In genomic region chr3:48738144-48738536, GRCh38 we compare ENCODE assay signal across 21 cellular contexts. TPM values are rescaled to one million over a fixed set of nuclear protein-coding genes. Genes with fewer than 3 reads are reported as not detected.
DNase-seq lines count a peak whose midpoint lies in the region; ATAC-seq and TF ChIP-seq lines count a peak whose summit lies in the region.
"Had no signal": no experiment of that assay in that cellular context is flagged by ENCODE, and none has a peak within 500 bp of the region (broad histone marks: within the 10 kb centered on the region; RNA-seq: fewer than 3 reads in every experiment).

No MANE protein-coding gene starts in this region.

- ATAC-seq in right lobe of liver: no peak
- no peak for ATAC-seq in CD4-positive, alpha-beta T cell (ENCODE audit: poor library complexity)
- ATAC-seq: sciatic nerve; stimulated activated naive B cell treated with anti-CD40 and anti-IgM and Interleukin-4, amounts not matched to agents 10 μg/mL and 1 μg/mL and 100 μg/mL, for 72 hours had no signal

- no peak overlapping the region for H3K27ac Mint-ChIP-seq in T-helper 2 cell treated with Interferon-gamma antibody and Interleukin-4, amounts not matched to agents 5 μg/mL and 100 μg/mL, for 36 hours
- H3K27ac Mint-ChIP-seq in CD4-positive, alpha-beta T cell: no peak overlapping the region
- H3K27ac Mint-ChIP-seq: stimulated activated naive B cell treated with anti-CD40 and anti-IgM and Interleukin-4, amounts not matched to agents 10 μg/mL and 1 μg/mL and 100 μg/mL, for 72 hours; type B pancreatic cell had no signal

- CTCF ChIA-PET in CD4-positive, alpha-beta T cell (lab: Charles Lee): no interaction called here

- no peak for TF ChIP-seq CTCF in liver (IDR thresholded peaks at IDR 0.05; ENCODE audit: low read depth, low read length, missing input control)
- TF ChIP-seq CTCF in right lobe of liver (IDR thresholded peaks at IDR 0.05): no peak
- TF ChIP-seq CTCF in right atrium auricular region (IDR thresholded peaks at IDR 0.05): no peak
- no peak for TF ChIP-seq CTCF in prostate gland (IDR thresholded peaks at IDR 0.05)
- no peak for TF ChIP-seq CTCF in CD4-positive, alpha-beta T cell (IDR thresholded peaks at IDR 0.05)

- H3K9me3 Mint-ChIP-seq in T-helper 2 cell treated with Interferon-gamma antibody and Interleukin-4, amounts not matched to agents 5 μg/mL and 100 μg/mL, for 36 hours: no peaks in the 10 kb centered on the region
- H3K9me3 Mint-ChIP-seq in CD4-positive, alpha-beta T cell: no peaks in the 10 kb centered on the region
- H3K9me3 Mint-ChIP-seq: stimulated activated naive B cell treated with anti-CD40 and anti-IgM and Interleukin-4, amounts not matched to agents 10 μg/mL and 1 μg/mL and 100 μg/mL, for 72 hours; type B pancreatic cell had no signal

- intact Hi-C loops in right lobe of liver (cut with DNase I) (no loop called here), prostate gland (cut with DNase I) (no loop called here)
- intact Hi-C loops in CD4-positive, alpha-beta T cell (cut with DNase I, micrococcal nuclease): no loop called here

- H3K36me3 ChIP-seq in liver (ENCODE audit: control insufficient read depth in 4 of 4, insufficient read depth in 3 of 4, low read depth in 1 of 4, low read length in 3 of 4): no peaks in the 10 kb centered on the region
- H3K36me3 ChIP-seq in right lobe of liver: no peaks in the 10 kb centered on the region
- no peaks in the 10 kb centered on the region for H3K36me3 ChIP-seq in right atrium auricular region
- H3K36me3 ChIP-seq in prostate gland: no peaks in the 10 kb centered on the region
- H3K36me3 ChIP-seq: ascending aorta, BLaER1 had no signal

- H3K4me1 ChIP-seq in liver (ENCODE audit: control insufficient read depth in 4 of 4, insufficient read depth in 4 of 4, low read length in 3 of 4) (peaks cover 13 to 31% (median 24%) of the 10 kb centered on the region in 4 donors), right lobe of liver (peaks cover 0 to 37% (median 10%) of the 10 kb centered on the region in 4 donors), right atrium auricular region (peaks cover 0 to 50% of the 10 kb centered on the region in 2 donors), prostate gland (replicated peaks) (peaks cover 32% of the 10 kb centered on the region)

- no peak for TF ChIP-seq POLR2A in right lobe of liver (IDR thresholded peaks at IDR 0.05)
- no peak for TF ChIP-seq POLR2A in prostate gland (IDR thresholded peaks at IDR 0.05)

- H3K9me3 ChIP-seq in liver (ENCODE audit: control insufficient read depth in 4 of 4, low read length in 3 of 4) (no peaks in the 10 kb centered on the region), right lobe of liver (no peaks in the 10 kb centered on the region), right atrium auricular region (no peaks in the 10 kb centered on the region), prostate gland (no peaks in the 10 kb centered on the region)
- H3K9me3 ChIP-seq in CD4-positive, alpha-beta T cell (ENCODE audit: control insufficient read depth, low read length): no peaks in the 10 kb centered on the region
- H3K9me3 ChIP-seq: ascending aorta, BLaER1 had no signal

- no peak overlapping the region for H3K27ac ChIP-seq in liver (ENCODE audit: low read depth in 1 of 2, low read length in 2 of 2)
- H3K27ac ChIP-seq in right lobe of liver: no peak overlapping the region
- H3K27ac ChIP-seq in right atrium auricular region: peak overlapping the region; percentile 80 to 83
- peak overlapping the region; percentile 73 to 75 for H3K27ac ChIP-seq in prostate gland
- H3K27ac ChIP-seq in CD4-positive, alpha-beta T cell (ENCODE audit: low read depth, low read length): no peak overlapping the region
- H3K27ac ChIP-seq: BLaER1, KMS-11 had no signal

- no peak for TF ChIP-seq RAD21 in liver (IDR thresholded peaks at IDR 0.05)

- H3K4me3 Mint-ChIP-seq in T-helper 2 cell treated with Interferon-gamma antibody and Interleukin-4, amounts not matched to agents 5 μg/mL and 100 μg/mL, for 36 hours: no peak overlapping the region
- no peak overlapping the region for H3K4me3 Mint-ChIP-seq in CD4-positive, alpha-beta T cell
- H3K4me3 Mint-ChIP-seq: stimulated activated naive B cell treated with anti-CD40 and anti-IgM and Interleukin-4, amounts not matched to agents 10 μg/mL and 1 μg/mL and 100 μg/mL, for 72 hours; type B pancreatic cell had no signal

- POLR2A ChIA-PET in CD4-positive, alpha-beta T cell (lab: Charles Lee): no interaction called here

- peaks cover 4% of the 10 kb centered on the region for H3K4me1 Mint-ChIP-seq in T-helper 2 cell treated with Interferon-gamma antibody and Interleukin-4, amounts not matched to agents 5 μg/mL and 100 μg/mL, for 36 hours (ENCODE audit: low read depth)
- H3K4me1 Mint-ChIP-seq in CD4-positive, alpha-beta T cell (ENCODE audit: low read depth): no peaks in the 10 kb centered on the region

- H3K9ac ChIP-seq in liver (ENCODE audit: low read depth in 1 of 2, low read length in 2 of 2): no peak overlapping the region
- H3K9ac ChIP-seq: BLaER1, KMS-11 had no signal

- DNase-seq in right lobe of liver (no peak), right atrium auricular region (ENCODE audit: low spot score) (no peak), prostate gland (ENCODE audit: low spot score) (no peak)
- DNase-seq in activated CD8-positive, alpha-beta memory T cell treated with anti-CD3 and anti-CD28 coated beads, Interleukin-2, amount 50 U/mL, for 48 hours: no peak
- no peak for DNase-seq in T-helper 2 cell treated with Interferon-gamma antibody and Interleukin-4, amounts not matched to agents 5 μg/mL and 100 μg/mL, for 36 hours (ENCODE audit: low spot score)
- no peak for DNase-seq in CD4-positive, alpha-beta T cell
- DNase-seq in activated naive CD4-positive, alpha-beta T cell treated with anti-CD3 and anti-CD28 coated beads, Interleukin-2, amount 50 U/mL, for 16 hours: no peak
- DNase-seq: activated CD4-positive, alpha-beta T cell treated with anti-CD3 and anti-CD28 coated beads, Interleukin-2, amount 50 U/mL, for 1 hour; activated CD8-positive, alpha-beta memory T cell treated with anti-CD3 and anti-CD28 coated beads, Interleukin-2, amount 50 U/mL, for 4 hours; hypothalamus; islet precursor cell; NCI-H1930; NCI-H446; nucleus accumbens; stimulated activated naive B cell treated with anti-CD40 and anti-IgM and Interleukin-4, amounts not matched to agents 10 μg/mL and 1 μg/mL and 100 μg/mL, for 72 hours had no signal

- no peaks in the 10 kb centered on the region for H3K27me3 ChIP-seq in liver (ENCODE audit: control insufficient read depth in 4 of 4, insufficient read depth in 4 of 4, low read length in 3 of 4)
- H3K27me3 ChIP-seq in right lobe of liver: no peaks in the 10 kb centered on the region
- H3K27me3 ChIP-seq in right atrium auricular region: no peaks in the 10 kb centered on the region
- no peaks in the 10 kb centered on the region for H3K27me3 ChIP-seq in prostate gland (replicated peaks; ENCODE audit: insufficient read depth)
- no peaks in the 10 kb centered on the region for H3K27me3 ChIP-seq in CD4-positive, alpha-beta T cell (ENCODE audit: control insufficient read depth, insufficient read depth, low read length)
- H3K27me3 ChIP-seq: ascending aorta, BLaER1 had no signal

- H3K36me3 Mint-ChIP-seq in T-helper 2 cell treated with Interferon-gamma antibody and Interleukin-4, amounts not matched to agents 5 μg/mL and 100 μg/mL, for 36 hours (ENCODE audit: low read depth): no peaks in the 10 kb centered on the region
- no peaks in the 10 kb centered on the region for H3K36me3 Mint-ChIP-seq in CD4-positive, alpha-beta T cell (ENCODE audit: low read depth)
- H3K36me3 Mint-ChIP-seq: type B pancreatic cell had no signal

- WGBS in liver: 86% methylated on average over 3 of the region's 3 CpGs
- 100% methylated on average over 3 of the region's 3 CpGs for WGBS in right lobe of liver (ENCODE audit: insufficient coverage, low coverage, low lambda C conversion rate, missing lambda C conversion rate)
- 59% methylated on average over 3 of the region's 3 CpGs for WGBS in prostate gland

- no peaks in the 10 kb centered on the region for H3K27me3 Mint-ChIP-seq in T-helper 2 cell treated with Interferon-gamma antibody and Interleukin-4, amounts not matched to agents 5 μg/mL and 100 μg/mL, for 36 hours (ENCODE audit: low read depth)
- H3K27me3 Mint-ChIP-seq in CD4-positive, alpha-beta T cell: no peaks in the 10 kb centered on the region
- H3K27me3 Mint-ChIP-seq: stimulated activated naive B cell treated with anti-CD40 and anti-IgM and Interleukin-4, amounts not matched to agents 10 μg/mL and 1 μg/mL and 100 μg/mL, for 72 hours; type B pancreatic cell had no signal

- H3K4me3 ChIP-seq in liver (ENCODE audit: low read depth in 1 of 3, low read length in 3 of 3) (no peak overlapping the region), right lobe of liver (no peak overlapping the region), right atrium auricular region (no peak overlapping the region), prostate gland (no peak overlapping the region)
- H3K4me3 ChIP-seq: ascending aorta, BLaER1 had no signal

TF ChIP-seq in liver, 16 proteins besides CTCF, POLR2A, EP300 and RAD21:
- TF ChIP-seq SP1 (IDR thresholded peaks at IDR 0.05) (no peak), YY1 (IDR thresholded peaks at IDR 0.05) (no peak), NR2F2 (IDR thresholded peaks at IDR 0.05) (peak; percentile 21), HNF4G (IDR thresholded peaks at IDR 0.05) (no peak), RXRA (IDR thresholded peaks at IDR 0.05) (no peak)

RNA-seq across cellular contexts. Expression of gene IP6K2, which starts 21.1 kb away (rescaled TPM):
- total RNA-seq in liver (10 to 100 TPM; 23.3 to 25.4 TPM), right lobe of liver (10 to 100 TPM; 25.4 to 31.4 (median 27.4) TPM), right atrium auricular region (10 to 100 TPM; 35.7 to 39.6 TPM), prostate gland (100 to 1,000 TPM; 112 to 165 TPM)
- polyA plus RNA-seq in liver: 10 to 100 TPM; 21.8 to 37.6 TPM
- 100 to 1,000 TPM in 1 of 2 experiments, 10 to 100 TPM in 1; 97.2 to 121 TPM for total RNA-seq in CD4-positive, alpha-beta T cell

RNA-seq across cellular contexts. Expression of gene NCKIPSD, which starts 52.4 kb away (rescaled TPM):
- total RNA-seq in liver: 10 to 100 TPM in 1 of 2 donors, 1 to 10 TPM in 1; 5.9 to 12.9 TPM
- 10 to 100 TPM in 1 of 2 donors, 1 to 10 TPM in 1; 7.4 to 10.0 TPM for polyA plus RNA-seq in liver
- total RNA-seq in right lobe of liver: 10 to 100 TPM in 4 of 6 experiments, 1 to 10 TPM in 2; 6.8 to 27.3 (median 12.3) TPM
- total RNA-seq in right atrium auricular region: 10 to 100 TPM; 51.7 to 97.7 TPM
- total RNA-seq in prostate gland: 10 to 100 TPM; 32.9 to 83.3 TPM
- 10 to 100 TPM in 1 of 2 experiments, 1 to 10 TPM in 1; 9.7 to 10.8 TPM for total RNA-seq in CD4-positive, alpha-beta T cell

Comparison
In these comparisons a context has a peak if more than half of its experiments do, and no peak if none do; other contexts are left out.
1. H3K27ac ChIP-seq: peak in right atrium auricular region (2 of 2) and prostate gland (2 of 2); none in liver (0 of 2), right lobe of liver (0 of 3) and CD4-positive, alpha-beta T cell (single experiment).